ENCODE assay signal across 13 cellular contexts in the genomic region with DNA sequence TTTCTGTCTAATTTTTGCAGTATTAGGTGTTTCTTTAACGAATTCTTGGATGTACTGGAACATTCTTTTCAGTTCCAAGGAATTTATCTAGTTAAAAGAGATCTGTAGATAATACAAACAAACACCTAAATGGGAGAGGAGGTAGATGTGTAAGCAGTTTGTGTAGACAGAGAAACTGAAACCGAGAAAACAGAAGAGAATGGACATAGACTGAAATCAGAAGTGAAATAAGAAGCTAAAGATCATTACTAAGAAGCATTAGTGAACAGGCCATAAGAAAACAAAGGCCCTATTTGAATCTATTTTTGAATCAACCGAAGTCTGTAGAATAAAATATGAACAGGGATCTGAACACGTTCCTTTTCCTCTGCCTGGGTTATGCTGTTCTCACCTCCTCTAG. TPM values are rescaled to one million over a fixed set of nuclear protein-coding genes. Genes with fewer than 3 reads are reported as not detected.
DNase-seq lines count a peak whose midpoint lies in the region; ATAC-seq, FAIRE-seq and TF ChIP-seq lines count a peak whose summit lies in the region.
"Had no signal": no experiment of that assay in that cellular context is flagged by ENCODE, and none has a peak within 500 bp of the region (broad histone marks: within the 10 kb centered on the region; RNA-seq: fewer than 3 reads in every experiment).

No MANE protein-coding gene starts in this region.

- no peak overlapping the region for H3K9ac ChIP-seq in HepG2 (ENCODE audit: insufficient read depth, low read depth, low read length)

- DNase-seq in GM19239 (ENCODE audit: insufficient read length, low spot score) = no peak
- no peak for DNase-seq in HEK293T (ENCODE audit: extremely low spot score)
- no peak for DNase-seq in HepG2 (ENCODE audit: low spot score)
- DNase-seq in SW 1271 (lab: John Stamatoyannopoulos, UW) = no peak
- no peak for DNase-seq in A673 (ENCODE audit: low spot score)
- DNase-seq: activated CD4-positive, alpha-beta T cell treated with anti-CD3 and anti-CD28 coated beads for 48 hours; activated naive CD4-positive, alpha-beta T cell treated with anti-CD3 and anti-CD28 coated beads, Interleukin-2, amount 10 ng/mL, durations not matched to agents 7 days and 5 days; kidney glomerular epithelial cell; stimulated activated naive B cell treated with anti-CD40 and anti-IgM and Interleukin-4, amounts not matched to agents 10 μg/mL and 1 μg/mL and 100 μg/mL, for 72 hours had no signal

- BruUV-seq in HepG2 (replicated peaks; lab: Mats Ljungman, UMichigan) (no TSS peak), A673 (replicated peaks; lab: Mats Ljungman, UMichigan) (no TSS peak)

- H3K27ac ChIP-seq in HepG2 (ENCODE audit: extremely low read length, insufficient read depth, low read length) (no peak overlapping the region), A673 (ENCODE audit: low read depth, low read length, poor library complexity, severe bottlenecking) (no peak overlapping the region)

- no peak for TF ChIP-seq POLR2A in HepG2 (IDR thresholded peaks at IDR 0.05; ENCODE audit: insufficient read depth in 1 of 2, low read depth in 2 of 2, low read length in 2 of 2)

- no peak overlapping the region for H3K4me3 ChIP-seq in HepG2 (replicated peaks in 1 of 3; ENCODE audit: insufficient read depth in 1 of 3, low read depth in 2 of 3, low read length in 3 of 3)
- H3K4me3 ChIP-seq in A673 (ENCODE audit: low read depth, low read length, poor library complexity, severe bottlenecking) = no peak overlapping the region
- H3K4me3 ChIP-seq: K562 had no signal

- H3K9me3 ChIP-seq in HepG2 (ENCODE audit: low read length) = no peaks in the 10 kb centered on the region
- no peaks in the 10 kb centered on the region for H3K9me3 ChIP-seq in A673 (ENCODE audit: low read depth, low read length, poor library complexity, severe bottlenecking)

- FAIRE-seq in GM19239 (lab: Jason Lieb, UNC) (peak; percentile 83), HepG2 (lab: Jason Lieb, UNC) (no peak)
- FAIRE-seq: colon, K562 had no signal

- ATAC-seq in HG02588 (IDR thresholded peaks at IDR 0.05; ENCODE audit: unreplicated experiment) (peak; percentile 100), HG03280 (IDR thresholded peaks at IDR 0.05; ENCODE audit: unreplicated experiment) (peak; percentile 100), HepG2 (no peak)
- ATAC-seq: K562; stimulated activated naive B cell treated with anti-CD40 and anti-IgM and Interleukin-4, amounts not matched to agents 10 μg/mL and 1 μg/mL and 100 μg/mL, for 72 hours had no signal

- H3K36me3 ChIP-seq in HepG2 (replicated peaks in 1 of 2; ENCODE audit: control insufficient read depth in 1 of 2, insufficient read depth in 2 of 2, low read length in 2 of 2) (no peaks in the 10 kb centered on the region), A673 (ENCODE audit: insufficient read depth, low read length, poor library complexity, severe bottlenecking) (no peaks in the 10 kb centered on the region)

- no peak overlapping the region for H2AFZ ChIP-seq in HepG2 (ENCODE audit: low read length)

- CTCF ChIA-PET in HEK293T (lab: Yijun Ruan, JAX) (no interaction called here), HepG2 (lab: Yijun Ruan, JAX; ENCODE audit: low intra/inter-chr PET ratio, low total read pairs) (no interaction called here), A673 (lab: Charles Lee) (no interaction called here)

- no peak for TF ChIP-seq RAD21 in HepG2 (CRISPR knock-in tag; IDR thresholded peaks at IDR 0.05)

- no peaks in the 10 kb centered on the region for H4K20me1 ChIP-seq in HepG2 (ENCODE audit: insufficient read depth, low read length)

- TF ChIP-seq CTCF in HepG2 (CRISPR knock-in tag; IDR thresholded peaks at IDR 0.05) = no peak
- no peak for TF ChIP-seq CTCF in A673 (conservative IDR thresholded peaks at IDR 0.05; ENCODE audit: low read depth, low read length)

- WGBS in HepG2 (ENCODE audit: low lambda C conversion rate) = 0% methylated on average over 4 of the region's 4 CpGs

- in situ Hi-C loops in HepG2 (cut with HindIII; ENCODE audit: extremely low pct_ligation_motif_present, low pct_unique_long_range_greater_than_20kb) = no loop called here

- no peaks in the 10 kb centered on the region for H3K79me2 ChIP-seq in HepG2 (ENCODE audit: insufficient read depth, low read length)

- H3K4me2 ChIP-seq in HepG2 (ENCODE audit: low read depth, low read length) = no peak overlapping the region

- TF ChIP-seq EP300 in HepG2 (IDR thresholded peaks at IDR 0.05; ENCODE audit: low read depth in 2 of 2, low read length in 2 of 2) (no peak), HepG2 (CRISPR knock-in tag; IDR thresholded peaks at IDR 0.05; ENCODE audit: borderline replicate concordance) (no peak)

- no peaks in the 10 kb centered on the region for H3K27me3 ChIP-seq in HepG2 (ENCODE audit: control insufficient read depth in 1 of 2, insufficient read depth in 2 of 2, low read length in 2 of 2)
- H3K27me3 ChIP-seq in A673 (replicated peaks; ENCODE audit: insufficient read depth, low read depth, low read length, poor library complexity) = no peaks in the 10 kb centered on the region

- POLR2A ChIA-PET in HEK293T (lab: Yijun Ruan, JAX) (no interaction called here), HepG2 (lab: Yijun Ruan, JAX) (no interaction called here), A673 (lab: Charles Lee; ENCODE audit: low non-redundant PET) (no interaction called here)

- intact Hi-C loops in HepG2 (cut with micrococcal nuclease; ENCODE audit: unreplicated experiment) = no loop called here
- intact Hi-C loops in A673 (cut with micrococcal nuclease; ENCODE audit: unreplicated experiment) = no loop called here

- H3K4me1 ChIP-seq in HepG2 (ENCODE audit: insufficient read depth, low read length) (no peaks in the 10 kb centered on the region), A673 (ENCODE audit: insufficient read depth, low read length, poor library complexity, severe bottlenecking) (peaks cover 5% of the 10 kb centered on the region)

TF ChIP-seq in HEK293T, 16 proteins besides CTCF, POLR2A, EP300 and RAD21 (continues in another document):
- TF ChIP-seq, protein P1, sequence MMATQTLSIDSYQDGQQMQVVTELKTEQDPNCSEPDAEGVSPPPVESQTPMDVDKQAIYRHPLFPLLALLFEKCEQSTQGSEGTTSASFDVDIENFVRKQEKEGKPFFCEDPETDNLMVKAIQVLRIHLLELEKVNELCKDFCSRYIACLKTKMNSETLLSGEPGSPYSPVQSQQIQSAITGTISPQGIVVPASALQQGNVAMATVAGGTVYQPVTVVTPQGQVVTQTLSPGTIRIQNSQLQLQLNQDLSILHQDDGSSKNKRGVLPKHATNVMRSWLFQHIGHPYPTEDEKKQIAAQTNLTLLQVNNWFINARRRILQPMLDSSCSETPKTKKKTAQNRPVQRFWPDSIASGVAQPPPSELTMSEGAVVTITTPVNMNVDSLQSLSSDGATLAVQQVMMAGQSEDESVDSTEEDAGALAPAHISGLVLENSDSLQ (IDR thresholded peaks at IDR 0.05) = no peak
- TF ChIP-seq FOXM1 (IDR thresholded peaks at IDR 0.05; ENCODE audit: borderline replicate concordance) = no peak
- TF ChIP-seq LEF1 (IDR thresholded peaks at IDR 0.05; ENCODE audit: borderline replicate concordance) = no peak
- no peak for TF ChIP-seq ARNT (IDR thresholded peaks at IDR 0.05)
- no peak for TF ChIP-seq NFRKB (IDR thresholded peaks at IDR 0.05)
- no peak for TF ChIP-seq HDGF (IDR thresholded peaks at IDR 0.05; ENCODE audit: borderline replicate concordance)
- no peak for TF ChIP-seq ELF4 (IDR thresholded peaks at IDR 0.05)
- no peak for TF ChIP-seq SUZ12 (IDR thresholded peaks at IDR 0.05)
- TF ChIP-seq FOXK2 (IDR thresholded peaks at IDR 0.05) = no peak

TF ChIP-seq in HepG2, 621 proteins besides CTCF, POLR2A, EP300 and RAD21:
- TF ChIP-seq ZNF333 (CRISPR knock-in tag; IDR thresholded peaks at IDR 0.05; ENCODE audit: borderline replicate concordance) = no peak
- TF ChIP-seq, protein P2, sequence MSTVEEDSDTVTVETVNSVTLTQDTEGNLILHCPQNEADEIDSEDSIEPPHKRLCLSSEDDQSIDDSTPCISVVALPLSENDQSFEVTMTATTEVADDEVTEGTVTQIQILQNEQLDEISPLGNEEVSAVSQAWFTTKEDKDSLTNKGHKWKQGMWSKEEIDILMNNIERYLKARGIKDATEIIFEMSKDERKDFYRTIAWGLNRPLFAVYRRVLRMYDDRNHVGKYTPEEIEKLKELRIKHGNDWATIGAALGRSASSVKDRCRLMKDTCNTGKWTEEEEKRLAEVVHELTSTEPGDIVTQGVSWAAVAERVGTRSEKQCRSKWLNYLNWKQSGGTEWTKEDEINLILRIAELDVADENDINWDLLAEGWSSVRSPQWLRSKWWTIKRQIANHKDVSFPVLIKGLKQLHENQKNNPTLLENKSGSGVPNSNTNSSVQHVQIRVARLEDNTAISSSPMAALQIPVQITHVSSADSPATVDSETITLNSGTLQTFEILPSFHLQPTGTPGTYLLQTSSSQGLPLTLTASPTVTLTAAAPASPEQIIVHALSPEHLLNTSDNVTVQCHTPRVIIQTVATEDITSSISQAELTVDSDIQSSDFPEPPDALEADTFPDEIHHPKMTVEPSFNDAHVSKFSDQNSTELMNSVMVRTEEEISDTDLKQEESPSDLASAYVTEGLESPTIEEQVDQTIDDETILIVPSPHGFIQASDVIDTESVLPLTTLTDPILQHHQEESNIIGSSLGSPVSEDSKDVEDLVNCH (CRISPR knock-in tag; IDR thresholded peaks at IDR 0.05) = no peak

RNA-seq across cellular contexts. Expression of a gene that starts 26.5 kb away (rescaled TPM):
- total RNA-seq in HepG2 (2016; rRNA removed; fragmentation: Illumina TruSeq; extraction: Trizol) = not detected in 2 replicates
- total RNA-seq in HepG2 (2016; cell fraction: cytosol; rRNA removed; fragmentation: Illumina TruSeq; extraction: Trizol; ENCODE audit: low read depth) = not detected in 2 replicates
- total RNA-seq in HepG2 (2016; cell fraction: insoluble cytoplasmic fraction; rRNA removed; fragmentation: Illumina TruSeq; extraction: Trizol) = not detected in 2 replicates
- not detected in 2 replicates for total RNA-seq in HepG2 (2016; cell fraction: membrane; rRNA removed; fragmentation: Illumina TruSeq; extraction: Trizol)
- total RNA-seq in HepG2 (2016; cell fraction: nucleus; rRNA removed; fragmentation: Illumina TruSeq; extraction: Trizol) = not detected in 2 replicates
- polyA plus RNA-seq in HepG2 (2011; rRNA removed) = not detected in 2 replicates
- not detected in 2 replicates for polyA plus RNA-seq in HepG2 (2011; cell fraction: cytosol; rRNA removed)
- polyA plus RNA-seq in HepG2 (2011; cell fraction: nucleus; rRNA removed) = not detected in 2 replicates
- polyA plus RNA-seq in HepG2 (2012) = not detected in 2 replicates
- not detected in 2 replicates for polyA plus RNA-seq in HepG2 (2016; cell fraction: cytosol; fragmentation: Illumina TruSeq; extraction: Trizol; ENCODE audit: low read depth)
- not detected in 2 replicates for polyA plus RNA-seq in HepG2 (2016; cell fraction: insoluble cytoplasmic fraction; fragmentation: Illumina TruSeq; extraction: Trizol; ENCODE audit: low read depth)
- not detected in 2 replicates for polyA plus RNA-seq in HepG2 (2016; cell fraction: membrane; fragmentation: Illumina TruSeq; extraction: Trizol; ENCODE audit: low read depth)
- polyA plus RNA-seq in HepG2 (2016; cell fraction: nucleus; fragmentation: Illumina TruSeq; extraction: Trizol; ENCODE audit: insufficient read depth, low read depth) = not detected in 2 replicates
- not detected in 2 replicates for polyA minus RNA-seq in HepG2 (2011; rRNA and poly(A)+ RNA removed; ENCODE audit: low replicate concordance)
- not detected in 2 replicates for polyA minus RNA-seq in HepG2 (2011; cell fraction: cytosol; rRNA and poly(A)+ RNA removed)
- not detected in 2 replicates for polyA minus RNA-seq in HepG2 (2011; cell fraction: nucleus; rRNA and poly(A)+ RNA removed)
- total RNA-seq in A673 (2021) = 22.2 and 24.6 TPM in 2 replicates
- total RNA-seq: K562 had no signal
- polyA plus RNA-seq: K562 had no signal

Comparison
In these comparisons a context has a peak if more than half of its experiments do, and no peak if none do; other contexts are left out.
1. RNA of a gene that starts 26.5 kb away (total RNA-seq): 22.2 to 24.6 TPM in A673; not detected in HepG2; every median in the first group is over 10 times any median in the second.